ENCODE assay signal across 1 cellular context in genomic region chr17:38877130-38877851, GRCh38.
TF ChIP-seq lines count a peak whose summit lies in the region.

No MANE protein-coding gene starts in this region.

TF ChIP-seq in GM12878, 131 proteins besides CTCF, POLR2A, EP300 and RAD21:
- 0 out of 2 replicates have a peak, but pooled peaks have one; percentile 15 for TF ChIP-seq SPI1 (IDR thresholded peaks at IDR 0.05; ENCODE audit: borderline replicate concordance, insufficient read depth, low read depth, low read length)
- no peak for TF ChIP-seq WRNIP1 (IDR thresholded peaks at IDR 0.05; ENCODE audit: borderline replicate concordance, low read depth, low read length)
- peak; percentile 60; the same call in 1 of the 3 replicates for TF ChIP-seq POU2F2 (IDR thresholded peaks at IDR 0.05; ENCODE audit: borderline replicate concordance, low read depth, low read length)
